In genomic region chr4:38076153-38076669, GRCh38 we compare ENCODE assay signal across 1 cellular context.
TF ChIP-seq lines count a peak whose summit lies in the region.

No MANE protein-coding gene starts in this region.

TF ChIP-seq in GM12878, 131 proteins besides CTCF, POLR2A, EP300 and RAD21 (continues in another document):
- peak; percentile 47; the same call in 1 of the 2 replicates for TF ChIP-seq ZNF592 (IDR thresholded peaks at IDR 0.05)
- no peak for TF ChIP-seq MYB (IDR thresholded peaks at IDR 0.05; ENCODE audit: borderline replicate concordance, low read depth, low read length)
- no peak for TF ChIP-seq HDAC2 (IDR thresholded peaks at IDR 0.05)
- no peak for TF ChIP-seq SP1 (IDR thresholded peaks at IDR 0.05; ENCODE audit: low read depth, low read length)
- no peak for TF ChIP-seq CHD4 (IDR thresholded peaks at IDR 0.05)
- peak; percentile 80 for TF ChIP-seq JUNB (IDR thresholded peaks at IDR 0.05)
- TF ChIP-seq MEF2A (IDR thresholded peaks at IDR 0.05; ENCODE audit: insufficient read depth, low read depth, low read length) = peak; percentile 94
- no peak for TF ChIP-seq POLR2AphosphoS2 (IDR thresholded peaks at IDR 0.05; ENCODE audit: low read depth, low read length)
- no peak for TF ChIP-seq ZBTB4 (CRISPR knock-in tag; IDR thresholded peaks at IDR 0.05)
- no peak for TF ChIP-seq FOS (IDR thresholded peaks at IDR 0.05; ENCODE audit: borderline replicate concordance, extremely low read depth, insufficient read length)
- no peak for TF ChIP-seq DPF2 (IDR thresholded peaks at IDR 0.05)
- TF ChIP-seq REST (IDR thresholded peaks at IDR 0.05; ENCODE audit: low read depth, low read length) = no peak
- TF ChIP-seq ZZZ3 (IDR thresholded peaks at IDR 0.05; ENCODE audit: control insufficient read depth, insufficient read length, low read depth) = no peak
- peak; percentile 74 for TF ChIP-seq MEF2B (IDR thresholded peaks at IDR 0.05; ENCODE audit: partially characterized antibody, poor library complexity, severe bottlenecking)
- TF ChIP-seq YBX1 (IDR thresholded peaks at IDR 0.05) = no peak
- no peak for TF ChIP-seq SREBF2 (IDR thresholded peaks at IDR 0.05; ENCODE audit: low read length)
- TF ChIP-seq IRF4 (IDR thresholded peaks at IDR 0.05; ENCODE audit: low read depth, low read length) = no peak; the same call in 1 of the 2 replicates
- no peak for TF ChIP-seq ZNF622 (IDR thresholded peaks at IDR 0.05)
- TF ChIP-seq BACH1 (IDR thresholded peaks at IDR 0.05; ENCODE audit: borderline replicate concordance) = 0 out of 2 replicates have a peak, but pooled peaks have one; percentile 22
- TF ChIP-seq SMAD1 (IDR thresholded peaks at IDR 0.05; ENCODE audit: low read depth, partially characterized antibody) = no peak
- TF ChIP-seq ZSCAN29 (IDR thresholded peaks at IDR 0.05) = no peak
- no peak; the same call in 1 of the 2 replicates for TF ChIP-seq YY1 (IDR thresholded peaks at IDR 0.05; ENCODE audit: low read depth, low read length)
- TF ChIP-seq SMC3 (IDR thresholded peaks at IDR 0.05; ENCODE audit: borderline replicate concordance, low read length) = 0 out of 2 replicates have a peak, but pooled peaks have one; percentile 3
- TF ChIP-seq IRF3 (IDR thresholded peaks at IDR 0.05) = no peak
- no peak for TF ChIP-seq SKIL (IDR thresholded peaks at IDR 0.05; ENCODE audit: low read depth, poor library complexity, severe bottlenecking)
- no peak for TF ChIP-seq TARDBP (IDR thresholded peaks at IDR 0.05; ENCODE audit: borderline replicate concordance)
- TF ChIP-seq ZNF207 (IDR thresholded peaks at IDR 0.05; ENCODE audit: borderline replicate concordance) = no peak
- TF ChIP-seq NBN (IDR thresholded peaks at IDR 0.05) = no peak
- peak; percentile 23 to 65; a peak in 1 of 4 replicates for TF ChIP-seq IKZF2 (IDR thresholded peaks at IDR 0.05)
- peak; percentile 47; the same call in 1 of the 2 replicates for TF ChIP-seq TCF12 (IDR thresholded peaks at IDR 0.05; ENCODE audit: low read depth, low read length)
- no peak for TF ChIP-seq IRF5 (IDR thresholded peaks at IDR 0.05; ENCODE audit: borderline replicate concordance)
- TF ChIP-seq SMAD5 (IDR thresholded peaks at IDR 0.05; ENCODE audit: low read depth) = peak; percentile 43; the same call in 1 of the 2 replicates
- no peak for TF ChIP-seq ZBTB40 (IDR thresholded peaks at IDR 0.05; ENCODE audit: borderline replicate concordance)
- no peak for TF ChIP-seq BMI1 (IDR thresholded peaks at IDR 0.05; ENCODE audit: borderline replicate concordance)
- TF ChIP-seq EZH2 (IDR thresholded peaks at IDR 0.05; ENCODE audit: borderline replicate concordance, control insufficient read depth, low read depth, low read length) = no peak
- TF ChIP-seq SREBF1 (IDR thresholded peaks at IDR 0.05; ENCODE audit: low read length) = no peak
- TF ChIP-seq BHLHE40 (IDR thresholded peaks at IDR 0.05; ENCODE audit: borderline replicate concordance in 1 of 2, low read depth in 2 of 2, low read length in 1 of 2) = no peak
- TF ChIP-seq NR2C1 (IDR thresholded peaks at IDR 0.05) = no peak
- peak; percentile 85 for TF ChIP-seq ZBED1 (IDR thresholded peaks at IDR 0.05; ENCODE audit: borderline replicate concordance)
- TF ChIP-seq ATF3 (IDR thresholded peaks at IDR 0.05; ENCODE audit: borderline replicate concordance, extremely low read depth, low read depth, low read length) = no peak
- TF ChIP-seq CREM (IDR thresholded peaks at IDR 0.05; ENCODE audit: low read depth) = no peak
